In the genomic region with DNA sequence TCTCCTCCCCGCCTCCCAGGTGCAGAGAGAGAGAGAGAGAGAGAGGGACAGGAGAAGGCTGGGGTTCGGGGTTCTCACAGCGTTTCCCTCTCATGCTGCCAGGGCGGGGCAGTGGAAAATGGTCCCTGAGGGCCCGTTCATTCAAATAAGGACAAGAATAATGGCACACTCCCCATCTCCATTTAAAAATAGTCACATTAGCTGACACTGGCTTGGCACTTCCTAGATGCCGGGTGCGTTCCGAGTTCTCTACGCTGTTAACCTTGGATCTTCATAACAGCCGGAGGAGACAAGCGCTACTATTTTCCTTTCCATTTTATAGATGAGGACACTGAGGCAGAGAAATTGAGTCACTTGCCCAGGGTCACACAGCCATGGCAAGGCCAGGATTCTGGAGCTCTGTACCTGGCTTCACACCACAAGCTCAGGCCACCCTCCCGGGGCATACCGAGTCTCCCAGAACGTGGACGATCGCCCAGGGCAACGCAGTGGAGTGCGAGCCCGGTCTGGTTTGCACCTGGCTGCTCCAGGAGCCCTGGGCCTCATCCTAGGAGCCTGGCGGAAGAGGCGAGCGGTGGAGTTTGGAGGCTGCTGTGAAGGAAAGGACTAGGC, we compare ENCODE assay signal across 8 cellular contexts. TPM values are rescaled to one million over a fixed set of nuclear protein-coding genes. Genes with fewer than 3 reads are reported as not detected.
DNase-seq lines count a peak whose midpoint lies in the region; ATAC-seq and TF ChIP-seq lines count a peak whose summit lies in the region.

No MANE protein-coding gene starts in this region.

- intact Hi-C loops in psoas muscle (cut with DNase I) = loop anchor here (2.0 to 10.0 kb wide), 5 partner anchors 31 to 197 kb away; no protein-coding TSS in a partner anchor

- peak; percentile 5 for ATAC-seq in GM18505 (IDR thresholded peaks at IDR 0.05; ENCODE audit: unreplicated experiment)
- ATAC-seq in RWPE2 (ENCODE audit: low read depth) = no peak
- ATAC-seq in psoas muscle = peak; percentile 26 to 72 (median 54)
- no peak for ATAC-seq in HG03378 (IDR thresholded peaks at IDR 0.05; ENCODE audit: unreplicated experiment)

- no peak for TF ChIP-seq POLR2A in GM18505 (IDR thresholded peaks at IDR 0.05; ENCODE audit: borderline replicate concordance, extremely low read depth, insufficient read depth, insufficient read length)

- H3K27me3 ChIP-seq in RWPE2 (ENCODE audit: insufficient read depth, poor library complexity, severe bottlenecking) (no peaks in the 10 kb centered on the region), fibroblast of lung (ENCODE audit: control insufficient read depth, insufficient read depth, low read length) (no peaks in the 10 kb centered on the region), psoas muscle (ENCODE audit: insufficient read depth in 3 of 3, low read length in 2 of 3) (no peaks in the 10 kb centered on the region)

- H3K27ac ChIP-seq in RWPE2 (ENCODE audit: poor library complexity, severe bottlenecking) (no peak overlapping the region), fibroblast of lung (ENCODE audit: insufficient read depth, low read length) (no peak overlapping the region), psoas muscle (peak overlapping the region; percentile 97)

- H3K9me3 ChIP-seq in RWPE2 (ENCODE audit: severe bottlenecking) (no peaks in the 10 kb centered on the region), fibroblast of lung (ENCODE audit: control insufficient read depth, insufficient read depth, low read depth, low read length) (no peaks in the 10 kb centered on the region), psoas muscle (no peaks in the 10 kb centered on the region)

- H2AFZ ChIP-seq in fibroblast of lung (ENCODE audit: low read length) = no peak overlapping the region

- DNase-seq in RWPE2 (ENCODE audit: low spot score) (no peak), fibroblast of lung (ENCODE audit: low read depth in 2 of 2) (no peak), psoas muscle (no peak), UCSD-AML1 (lab: John Stamatoyannopoulos, UW; ENCODE audit: unreplicated experiment) (no peak), activated gamma-delta T cell treated with Interleukin-2 at 50 U/mL for 16 hours (no peak), GM10266 (ENCODE audit: extremely low spot score) (no peak)

- TF ChIP-seq CTCF in RWPE2 (IDR thresholded peaks at IDR 0.05; ENCODE audit: poor library complexity, severe bottlenecking) = no peak
- TF ChIP-seq CTCF in fibroblast of lung (conservative IDR thresholded peaks at IDR 0.05 in 1 of 2, IDR thresholded peaks at IDR 0.05 in 1 of 2; ENCODE audit: low read depth in 1 of 2, low read length in 2 of 2) = peak in 1 of 2 donors; percentile 27
- no peak for TF ChIP-seq CTCF in psoas muscle (IDR thresholded peaks at IDR 0.05)
- TF ChIP-seq CTCF in GM10266 (IDR thresholded peaks at IDR 0.05; ENCODE audit: control insufficient read depth, insufficient read depth, low read depth, missing control alignments) = no peak

- H3K4me1 ChIP-seq in RWPE2 (ENCODE audit: insufficient read depth, poor library complexity, severe bottlenecking) (peaks cover 3% of the 10 kb centered on the region), fibroblast of lung (ENCODE audit: control insufficient read depth, extremely low read depth, insufficient read depth, low read length) (peaks cover 6% of the 10 kb centered on the region), psoas muscle (peaks cover 23% of the 10 kb centered on the region)

- peak overlapping the region; percentile 5 for H3K4me2 ChIP-seq in fibroblast of lung (ENCODE audit: extremely low read depth, insufficient read depth, low read length)

- 11 to 25% (median 12%) methylated on average over 22 of the region's 22 CpGs for WGBS in psoas muscle, 3 donors

- H3K4me3 ChIP-seq in RWPE2 (ENCODE audit: severe bottlenecking) (peak overlapping the region; percentile 55), fibroblast of lung (replicated peaks in 1 of 4; ENCODE audit: control extremely low read depth in 1 of 4, insufficient read depth in 1 of 4, low read depth in 3 of 4, low read length in 4 of 4) (peak overlapping the region in 1 of 4 experiments; percentile 83), psoas muscle (peak overlapping the region; percentile 91)

- H3K9ac ChIP-seq in fibroblast of lung (ENCODE audit: insufficient read depth, low read length) = no peak overlapping the region

- peaks cover 28% of the 10 kb centered on the region for H3K79me2 ChIP-seq in fibroblast of lung (ENCODE audit: control insufficient read depth, insufficient read depth, low read length)

- no peaks in the 10 kb centered on the region for H4K20me1 ChIP-seq in fibroblast of lung (ENCODE audit: control insufficient read depth, extremely low read depth, insufficient read depth, low read length)

- no peaks in the 10 kb centered on the region for H3K36me3 ChIP-seq in RWPE2 (ENCODE audit: low read depth)
- H3K36me3 ChIP-seq in fibroblast of lung (ENCODE audit: control insufficient read depth, insufficient read depth, low read length) = no peaks in the 10 kb centered on the region
- H3K36me3 ChIP-seq in psoas muscle (ENCODE audit: insufficient read depth in 1 of 2, low read depth in 1 of 2) = peaks cover 0 to 4% of the 10 kb centered on the region in 2 donors

RNA-seq across cellular contexts. Expression of a gene that starts 0.6 kb away (rescaled TPM):
- total RNA-seq in fibroblast of lung (8.5 and 8.9 TPM in 2 replicates), psoas muscle (100 to 1,000 TPM in 1 of 4 donors, 10 to 100 TPM in 3; 10.3 to 104 (median 34.7) TPM)
- polyA plus RNA-seq in fibroblast of lung (10.9 and 24.0 TPM in 2 replicates), psoas muscle (10 to 100 TPM; 12.6 to 76.1 (median 52.8) TPM)
- polyA plus RNA-seq in fibroblast of lung (2012) = 6.6 and 17.4 TPM in 2 replicates
- 40.8 and 82.2 TPM in 2 replicates for polyA minus RNA-seq in fibroblast of lung (ENCODE audit: low replicate concordance)

Comparison
In these comparisons a context has a peak if more than half of its experiments do, and no peak if none do; other contexts are left out.
1. ATAC-seq: peak in GM18505 (single experiment) and psoas muscle (4 of 4); none in RWPE2 (single experiment) and HG03378 (single experiment).